In the genomic region with DNA sequence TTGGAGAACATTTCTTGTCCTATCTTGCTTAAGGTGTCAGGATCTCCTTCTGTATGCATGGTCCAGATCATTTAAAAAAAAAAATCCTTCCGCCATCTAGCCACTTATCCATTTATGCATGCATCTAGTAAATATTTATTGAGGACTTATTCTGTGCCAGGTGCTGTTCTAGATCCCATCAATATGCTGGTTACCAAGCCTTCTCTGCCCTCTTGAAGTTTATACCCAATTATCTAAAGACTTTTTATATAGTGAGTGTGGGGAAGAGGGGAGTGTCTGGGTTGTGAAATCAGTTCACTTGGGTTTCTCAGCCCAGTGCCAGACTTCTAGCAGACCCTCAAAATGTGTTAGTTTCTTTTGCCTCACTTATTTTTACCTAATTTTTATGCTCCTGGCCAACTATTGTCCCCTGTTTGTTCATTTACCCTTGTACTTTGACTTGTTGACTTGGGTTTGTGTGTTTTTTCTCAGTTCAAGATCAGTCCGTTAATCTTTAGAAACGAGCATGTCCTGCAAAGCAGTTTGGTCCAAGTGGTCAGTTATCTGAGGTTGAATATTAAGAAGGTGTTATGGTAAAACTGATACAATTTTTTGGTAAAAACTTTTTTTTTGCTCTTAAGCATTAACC, we compare ENCODE assay signal across 15 cellular contexts.
"Had no signal": no experiment of that assay in that cellular context is flagged by ENCODE, and none has a peak within 500 bp of the region (broad histone marks: within the 10 kb centered on the region; RNA-seq: fewer than 3 reads in every experiment).

No MANE protein-coding gene starts in this region.

- ATAC-seq: left cardiac atrium, mucosa of descending colon, T-helper 17 cell had no signal

- H3K27ac Mint-ChIP-seq: activated CD4-positive, alpha-beta T cell treated with anti-CD3 and anti-CD28 coated beads, Interleukin-2, amount 10 ng/mL, durations not matched to agents 7 days and 5 days; activated T-helper 2 cell treated with anti-CD3 and anti-CD28 coated beads, Interferon-gamma antibody, Interleukin-2, Interleukin-4, amounts not matched to agents 10 μg/mL and 5 μg/mL and 100 μg/mL, durations not matched to agents 14 hours and 24 hours and 36 hours; brain had no signal

- H3K36me3 Mint-ChIP-seq: brain had no signal

- H3K4me3 Mint-ChIP-seq: activated CD4-positive, alpha-beta T cell treated with anti-CD3 and anti-CD28 coated beads, Interleukin-2, amount 10 ng/mL, durations not matched to agents 7 days and 5 days; brain; central memory CD8-positive, alpha-beta T cell; neural crest cell; T-helper 17 cell had no signal

- DNase-seq: activated CD4-positive, alpha-beta T cell treated with anti-CD3 and anti-CD28 coated beads, Interleukin-2, amount 10 ng/mL, durations not matched to agents 7 days and 5 days; activated CD4-positive, CD25-positive, alpha-beta regulatory T cell; activated CD8-positive, alpha-beta memory T cell treated with anti-CD3 and anti-CD28 coated beads for 24 hours; activated naive CD4-positive, alpha-beta T cell treated with anti-CD3 and anti-CD28 coated beads, Interleukin-2, amount 50 U/mL, for 16 hours; activated T-cell treated with anti-CD3 and anti-CD28 coated beads for 4 hours; amygdala; glutamatergic neuron; left cardiac atrium; mucosa of descending colon; stimulated activated CD4-positive, alpha-beta T cell treated with anti-CD3 and anti-CD28 coated beads, Interleukin-4, amount 100 ng/mL, for 4 hours; T-helper 17 cell had no signal

- H3K9me3 Mint-ChIP-seq: activated CD4-positive, alpha-beta T cell treated with anti-CD3 and anti-CD28 coated beads, Interleukin-2, amount 10 ng/mL, durations not matched to agents 7 days and 5 days; activated T-helper 2 cell treated with anti-CD3 and anti-CD28 coated beads, Interferon-gamma antibody, Interleukin-2, Interleukin-4, amounts not matched to agents 10 μg/mL and 5 μg/mL and 100 μg/mL, durations not matched to agents 14 hours and 24 hours and 36 hours; brain; central memory CD8-positive, alpha-beta T cell; neural crest cell had no signal

- H3K27me3 Mint-ChIP-seq: activated CD4-positive, alpha-beta T cell treated with anti-CD3 and anti-CD28 coated beads, Interleukin-2, amount 10 ng/mL, durations not matched to agents 7 days and 5 days; brain; central memory CD8-positive, alpha-beta T cell; T-helper 17 cell had no signal
